In genomic region chr2:227939271-227940027, GRCh38 we compare ENCODE assay signal across 8 cellular contexts.
A peak's percentile ranks its signal among the peaks of the same experiment; 100 is the strongest.
DNase-seq lines count a peak whose midpoint lies in the region; ATAC-seq and TF ChIP-seq lines count a peak whose summit lies in the region.

No MANE protein-coding gene starts in this region.

- no peak for ATAC-seq in GM19467 (IDR thresholded peaks at IDR 0.05; ENCODE audit: unreplicated experiment)

- no peaks in the 10 kb centered on the region for H3K36me3 Mint-ChIP-seq in activated T-cell treated with anti-CD3 and anti-CD28 coated beads, Interleukin-2, amount 50 U/mL, for 24 hours (ENCODE audit: low read depth)

- H3K4me1 ChIP-seq in BE2C: no peaks in the 10 kb centered on the region

- no peaks in the 10 kb centered on the region for H3K4me1 Mint-ChIP-seq in activated T-cell treated with anti-CD3 and anti-CD28 coated beads, Interleukin-2, amount 50 U/mL, for 24 hours (ENCODE audit: low read depth)

- H3K9me3 ChIP-seq in BE2C: no peaks in the 10 kb centered on the region

- peak; percentile 49 for TF ChIP-seq CTCF in BE2C (IDR thresholded peaks at IDR 0.05; ENCODE audit: low read depth, low read length)
- peak; percentile 18 for TF ChIP-seq CTCF in GM20000 (IDR thresholded peaks at IDR 0.05; ENCODE audit: extremely low read depth, missing control alignments)
- TF ChIP-seq CTCF in astrocyte of the spinal cord (IDR thresholded peaks at IDR 0.05; ENCODE audit: low read depth, low read length): peak; percentile 61

- H3K4me3 ChIP-seq in BE2C (ENCODE audit: low read depth, low read length): no peak overlapping the region
- H3K4me3 ChIP-seq in astrocyte of the spinal cord (ENCODE audit: low read depth, low read length): no peak overlapping the region

- peak; percentile 20 for DNase-seq in BE2C
- DNase-seq in GM20000 (ENCODE audit: low spot score): peak; percentile 25
- peak; percentile 36 for DNase-seq in NCI-H1105 (lab: John Stamatoyannopoulos, UW)
- DNase-seq in astrocyte of the spinal cord (ENCODE audit: low read depth, low spot score): peak; percentile 41
- DNase-seq in kidney tubule cell (ENCODE audit: low spot score): peak; percentile 47
- DNase-seq in epidermal melanocyte (ENCODE audit: insufficient read length, low spot score): no peak
- DNase-seq in activated T-cell treated with anti-CD3 and anti-CD28 coated beads, Interleukin-2, amount 50 U/mL, for 24 hours: no peak

- peaks cover 4% of the 10 kb centered on the region for H3K27me3 Mint-ChIP-seq in activated T-cell treated with anti-CD3 and anti-CD28 coated beads, Interleukin-2, amount 50 U/mL, for 24 hours

- no peaks in the 10 kb centered on the region for H3K27me3 ChIP-seq in BE2C

- in situ Hi-C loops in astrocyte of the spinal cord (cut with HindIII; ENCODE audit: low sequenced_read_pairs): no loop called here

- H3K4me3 Mint-ChIP-seq in activated T-cell treated with anti-CD3 and anti-CD28 coated beads, Interleukin-2, amount 50 U/mL, for 24 hours: no peak overlapping the region

- H3K9me3 Mint-ChIP-seq in activated T-cell treated with anti-CD3 and anti-CD28 coated beads, Interleukin-2, amount 50 U/mL, for 24 hours: no peaks in the 10 kb centered on the region

- H3K36me3 ChIP-seq in BE2C: no peaks in the 10 kb centered on the region

- no peak overlapping the region for H3K27ac Mint-ChIP-seq in activated T-cell treated with anti-CD3 and anti-CD28 coated beads, Interleukin-2, amount 50 U/mL, for 24 hours

Comparison
In these comparisons a context has a peak if more than half of its experiments do, and no peak if none do; other contexts are left out.
1. DNase-seq: peak in BE2C (single experiment), GM20000 (single experiment), NCI-H1105 (single experiment), astrocyte of the spinal cord (single experiment) and kidney tubule cell (single experiment); none in epidermal melanocyte (single experiment) and activated T-cell treated with anti-CD3 and anti-CD28 coated beads, Interleukin-2, amount 50 U/mL, for 24 hours (single experiment).
2. Peak in every context shown above with its lines, with median percentiles within 50 percentile points of each other: CTCF ChIP-seq.